1 cellular context compared by ENCODE assay signal in genomic region chr2:169824373-169825333, GRCh38.
TF ChIP-seq lines count a peak whose summit lies in the region.

TSS of gene METTL5 (minus strand) at chr2:169824905. CDS start at chr2:169824597, 308 bp downstream.

TF ChIP-seq in HepG2, 621 proteins besides CTCF, POLR2A, EP300 and RAD21 (continued from another document and continues in another):
- TF ChIP-seq ZNF512B (CRISPR knock-in tag; IDR thresholded peaks at IDR 0.05; ENCODE audit: borderline replicate concordance) (peak; percentile 32; the same call in 1 of the 2 replicates), FOXA1 (IDR thresholded peaks at IDR 0.05) (no peak), FOXA1 (CRISPR knock-in tag; IDR thresholded peaks at IDR 0.05) (peak; percentile 46), ZNF572 (CRISPR knock-in tag; IDR thresholded peaks at IDR 0.05) (peak; percentile 73; the same call in 1 of the 2 replicates), ZSCAN21 (CRISPR knock-in tag; IDR thresholded peaks at IDR 0.05; ENCODE audit: borderline replicate concordance) (peak; percentile 89; the same call in 1 of the 2 replicates), THYN1 (CRISPR knock-in tag; IDR thresholded peaks at IDR 0.05; ENCODE audit: borderline replicate concordance, low read depth) (no peak), ZNF740 (CRISPR knock-in tag; IDR thresholded peaks at IDR 0.05) (peak; percentile 54; the same call in 1 of the 2 replicates), KDM5A (IDR thresholded peaks at IDR 0.05; ENCODE audit: borderline replicate concordance, low read length) (peak; percentile 74; the same call in 1 of the 2 replicates), DNMT3B (CRISPR knock-in tag; conservative IDR thresholded peaks at IDR 0.05) (no peak; the same call in 1 of the 2 replicates), ARNT (IDR thresholded peaks at IDR 0.05) (no peak), ZNF788 (CRISPR knock-in tag; IDR thresholded peaks at IDR 0.05; ENCODE audit: borderline replicate concordance) (peak; percentile 90; the same call in 1 of the 2 replicates), LBX2 (CRISPR knock-in tag; IDR thresholded peaks at IDR 0.05; ENCODE audit: borderline replicate concordance) (peak; percentile 57), ZSCAN30 (CRISPR knock-in tag; IDR thresholded peaks at IDR 0.05) (peak; percentile 80; the same call in 1 of the 2 replicates), REPIN1 (CRISPR knock-in tag; IDR thresholded peaks at IDR 0.05; ENCODE audit: borderline replicate concordance, low read depth) (peak; percentile 92), KLF12 (CRISPR knock-in tag; IDR thresholded peaks at IDR 0.05; ENCODE audit: borderline replicate concordance) (no peak), SIN3A (IDR thresholded peaks at IDR 0.05; ENCODE audit: borderline replicate concordance, low read depth, low read length) (peak; percentile 87; the same call in 1 of the 2 replicates), ZNF770 (CRISPR knock-in tag; IDR thresholded peaks at IDR 0.05) (peak; percentile 91), RXRA (CRISPR knock-in tag; IDR thresholded peaks at IDR 0.05) (peak; percentile 63), RARG (CRISPR knock-in tag; IDR thresholded peaks at IDR 0.05; ENCODE audit: low read depth) (peak; percentile 76; the same call in 1 of the 2 replicates), ZBTB34 (CRISPR knock-in tag; IDR thresholded peaks at IDR 0.05) (peak; percentile 87), SMAD9 (CRISPR knock-in tag; IDR thresholded peaks at IDR 0.05) (0 out of 2 replicates have a peak, but pooled peaks have one; percentile 83), STAT5B (CRISPR knock-in tag; IDR thresholded peaks at IDR 0.05) (peak; percentile 63), HOMEZ (CRISPR knock-in tag; IDR thresholded peaks at IDR 0.05; ENCODE audit: low read depth) (peak; percentile 75), PCBP2 (optimal IDR thresholded peaks at IDR 0.05; ENCODE audit: low read depth, low read length, poor library complexity, severe bottlenecking) (no peak), ZNF646 (CRISPR knock-in tag; IDR thresholded peaks at IDR 0.05) (no peak), SRY (CRISPR knock-in tag; IDR thresholded peaks at IDR 0.05) (peak; percentile 83; the same call in 1 of the 2 replicates), ZNF776 (CRISPR knock-in tag; IDR thresholded peaks at IDR 0.05) (peak; percentile 80; the same call in 1 of the 2 replicates), ZNF484 (CRISPR knock-in tag; IDR thresholded peaks at IDR 0.05; ENCODE audit: borderline replicate concordance, low read depth) (no peak; the same call in 1 of the 2 replicates), E2F1 (CRISPR knock-in tag; IDR thresholded peaks at IDR 0.05) (0 out of 2 replicates have a peak, but pooled peaks have one; percentile 33), E2F2 (CRISPR knock-in tag; IDR thresholded peaks at IDR 0.05; ENCODE audit: borderline replicate concordance) (peak; percentile 94), ZNF513 (CRISPR knock-in tag; conservative IDR thresholded peaks at IDR 0.05) (no peak; the same call in 1 of the 2 replicates), ZNF879 (CRISPR knock-in tag; IDR thresholded peaks at IDR 0.05) (no peak), ZC3H4 (CRISPR knock-in tag; IDR thresholded peaks at IDR 0.05; ENCODE audit: borderline replicate concordance) (no peak), CENPBD1 (CRISPR knock-in tag; IDR thresholded peaks at IDR 0.05; ENCODE audit: borderline replicate concordance, low read depth) (peak; percentile 68), ARNTL (CRISPR knock-in tag; IDR thresholded peaks at IDR 0.05) (peak; percentile 81), HDAC1 (CRISPR knock-in tag; IDR thresholded peaks at IDR 0.05) (peak; percentile 87), TEF (CRISPR knock-in tag; IDR thresholded peaks at IDR 0.05) (peak; percentile 83; the same call in 1 of the 2 replicates)
